Comparison of ENCODE assay signal across 4 cellular contexts in the genomic region with DNA sequence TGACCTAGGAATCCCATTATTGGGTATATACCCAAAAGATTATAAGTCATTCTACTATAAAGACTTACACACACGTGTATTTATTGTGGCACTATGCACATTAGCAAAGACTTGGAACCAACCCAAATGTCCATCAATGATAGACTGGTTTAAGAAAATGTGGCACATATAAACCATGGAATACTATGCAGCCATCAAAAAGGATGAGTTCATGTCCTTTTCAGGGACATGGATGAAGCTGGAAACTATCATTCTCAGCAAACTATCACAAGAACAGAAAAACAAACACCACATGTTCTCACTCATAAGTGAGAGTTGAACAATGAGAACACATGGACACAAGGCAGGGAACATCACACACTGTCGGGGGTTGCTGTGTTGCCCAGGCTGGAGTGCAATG. TPM values are rescaled to one million over a fixed set of nuclear protein-coding genes. Genes with fewer than 3 reads are reported as not detected.
"Had no signal": no experiment of that assay in that cellular context is flagged by ENCODE, and none has a peak within 500 bp of the region (broad histone marks: within the 10 kb centered on the region; RNA-seq: fewer than 3 reads in every experiment).

No MANE protein-coding gene starts in this region.

RNA-seq across cellular contexts. Expression of gene SLC35F4, which starts 10.2 kb away (rescaled TPM):
- total RNA-seq: HepG2, HT-29, IMR-90 had no signal
- polyA plus RNA-seq: HepG2, IgD-negative memory B cell, IMR-90 had no signal
